12 cellular contexts compared by ENCODE assay signal in genomic region chr2:1816414-1816911, GRCh38.
DNase-seq lines count a peak whose midpoint lies in the region; ATAC-seq, FAIRE-seq and TF ChIP-seq lines count a peak whose summit lies in the region.
"Had no signal": no experiment of that assay in that cellular context is flagged by ENCODE, and none has a peak within 500 bp of the region (broad histone marks: within the 10 kb centered on the region; RNA-seq: fewer than 3 reads in every experiment).

No MANE protein-coding gene starts in this region.

- no peak overlapping the region for H3K4me3 ChIP-seq in lower leg skin (ENCODE audit: low read depth, poor library complexity, severe bottlenecking)
- no peak overlapping the region for H3K4me3 ChIP-seq in skin epidermis
- H3K4me3 ChIP-seq: GM12878 had no signal

- no peak for TF ChIP-seq POLR2A in lower leg skin (IDR thresholded peaks at IDR 0.05)

- whole genome bisulfite sequencing in lower leg skin, 2 donors, result 43 to 54% methylated on average over 19 of the region's 19 CpGs

- intact Hi-C loops in lower leg skin (cut with DNase I; ENCODE audit: low total_unique reads), result no loop called here

- FAIRE-seq in D721Med (lab: Jason Lieb, UNC), result no peak
- FAIRE-seq: GM12878, islet of Langerhans, small intestine had no signal

- peaks cover 27 to 32% of the 10 kb centered on the region in 2 donors for H3K27me3 Mint-ChIP-seq in stimulated activated naive B cell treated with anti-CD40 and anti-IgM and Interleukin-4, amounts not matched to agents 10 μg/mL and 1 μg/mL and 100 μg/mL, for 72 hours

- no peaks in the 10 kb centered on the region for H3K36me3 Mint-ChIP-seq in stimulated activated naive B cell treated with anti-CD40 and anti-IgM and Interleukin-4, amounts not matched to agents 10 μg/mL and 1 μg/mL and 100 μg/mL, for 72 hours

- H3K27ac Mint-ChIP-seq in stimulated activated naive B cell treated with anti-CD40 and anti-IgM and Interleukin-4, amounts not matched to agents 10 μg/mL and 1 μg/mL and 100 μg/mL, for 72 hours, result no peak overlapping the region

- no peak overlapping the region for H3K4me3 Mint-ChIP-seq in stimulated activated naive B cell treated with anti-CD40 and anti-IgM and Interleukin-4, amounts not matched to agents 10 μg/mL and 1 μg/mL and 100 μg/mL, for 72 hours

- DNase-seq in GM03348 (ENCODE audit: low spot score) (peak; percentile 82), lower leg skin (ENCODE audit: low spot score in 2 of 2) (peak; percentile 50 to 92), D721Med (ENCODE audit: insufficient read length, low spot score) (no peak), activated T-cell treated with anti-CD3 and anti-CD28 coated beads for 4 hours (no peak)
- DNase-seq in stimulated activated naive CD4-positive, alpha-beta T cell treated with Interleukin-2 at 50 U/mL for 16 hours (lab: John Stamatoyannopoulos, UW), result no peak
- DNase-seq in stimulated activated naive B cell treated with anti-CD40 and anti-IgM and Interleukin-4, amounts not matched to agents 10 μg/mL and 1 μg/mL and 100 μg/mL, for 72 hours, result no peak
- DNase-seq: small intestine; stimulated activated CD8-positive, alpha-beta memory T cell treated with anti-CD3 and anti-CD28 coated beads, Interleukin-4, amount 100 ng/mL, for 48 hours had no signal

- ATAC-seq in stimulated activated naive B cell treated with anti-CD40 and anti-IgM and Interleukin-4, amounts not matched to agents 10 μg/mL and 1 μg/mL and 100 μg/mL, for 72 hours (replicated peaks), result no peak

- peaks cover 0 to 6% of the 10 kb centered on the region in 2 donors for H3K4me1 Mint-ChIP-seq in stimulated activated naive B cell treated with anti-CD40 and anti-IgM and Interleukin-4, amounts not matched to agents 10 μg/mL and 1 μg/mL and 100 μg/mL, for 72 hours

- no peak for TF ChIP-seq CTCF in lower leg skin (IDR thresholded peaks at IDR 0.05)
- no peak for TF ChIP-seq CTCF in D721Med (IDR thresholded peaks at IDR 0.05; ENCODE audit: insufficient read depth, missing control alignments)

- H3K9me3 Mint-ChIP-seq in stimulated activated naive B cell treated with anti-CD40 and anti-IgM and Interleukin-4, amounts not matched to agents 10 μg/mL and 1 μg/mL and 100 μg/mL, for 72 hours, result no peaks in the 10 kb centered on the region

- peak overlapping the region; percentile 13 for H3K27ac ChIP-seq in cingulate gyrus (ENCODE audit: low read depth, low read length)
- H3K27ac ChIP-seq in skin epidermis, result peak overlapping the region in 13 of 21 experiments; percentile 11 to 80 (median 41)

Comparison
In these comparisons a context has a peak if more than half of its experiments do, and no peak if none do; other contexts are left out.
1. DNase-seq: peak in GM03348 (single experiment) and lower leg skin (2 of 2); none in stimulated activated naive CD4-positive, alpha-beta T cell treated with Interleukin-2 at 50 U/mL for 16 hours (single experiment), D721Med (single experiment), stimulated activated naive B cell treated with anti-CD40 and anti-IgM and Interleukin-4, amounts not matched to agents 10 μg/mL and 1 μg/mL and 100 μg/mL, for 72 hours (single experiment) and activated T-cell treated with anti-CD3 and anti-CD28 coated beads for 4 hours (single experiment).